29 cellular contexts compared by ENCODE assay signal in genomic region chr12:26001530-26001929, GRCh38. TPM values are rescaled to one million over a fixed set of nuclear protein-coding genes. Genes with fewer than 3 reads are reported as not detected.
DNase-seq lines count a peak whose midpoint lies in the region; ATAC-seq and TF ChIP-seq lines count a peak whose summit lies in the region.
"Had no signal": no experiment of that assay in that cellular context is flagged by ENCODE, and none has a peak within 500 bp of the region (broad histone marks: within the 10 kb centered on the region; RNA-seq: fewer than 3 reads in every experiment).

No MANE protein-coding gene starts in this region.

- H3K4me1 ChIP-seq in tibial nerve = peaks cover 0 to 28% (median 7%) of the 10 kb centered on the region in 4 donors
- H3K4me1 ChIP-seq: BLaER1 had no signal

- H3K36me3 ChIP-seq in WERI-Rb-1 = no peaks in the 10 kb centered on the region
- peaks cover 0 to 27% (median 0%) of the 10 kb centered on the region in 3 donors for H3K36me3 ChIP-seq in tibial nerve
- H3K36me3 ChIP-seq: BLaER1, gastroesophageal sphincter, pancreas, suprapubic skin had no signal

- no peak overlapping the region for H3K27ac ChIP-seq in WERI-Rb-1
- H3K27ac ChIP-seq in tibial nerve = no peak overlapping the region
- H3K27ac ChIP-seq: BLaER1, gastroesophageal sphincter, pancreas, PC-9, suprapubic skin had no signal

- no peak overlapping the region for H3K4me3 Mint-ChIP-seq in effector memory CD8-positive, alpha-beta T cell
- H3K4me3 Mint-ChIP-seq: activated CD4-positive, alpha-beta T cell treated with anti-CD3 and anti-CD28 coated beads for 36 hours; brain; nephron progenitor cell; stimulated activated naive B cell treated with anti-CD40 and anti-IgM and Interleukin-4, amounts not matched to agents 10 μg/mL and 1 μg/mL and 100 μg/mL, for 72 hours; T-cell had no signal

- ATAC-seq in effector memory CD8-positive, alpha-beta T cell (replicated peaks) = no peak
- ATAC-seq: activated CD4-positive, alpha-beta T cell treated with anti-CD3 and anti-CD28 coated beads for 36 hours; gastroesophageal sphincter; pancreas; right cardiac atrium; stimulated activated naive B cell treated with anti-CD40 and anti-IgM and Interleukin-4, amounts not matched to agents 10 μg/mL and 1 μg/mL and 100 μg/mL, for 72 hours; T-cell had no signal

- H3K4me1 Mint-ChIP-seq in effector memory CD8-positive, alpha-beta T cell (ENCODE audit: low read depth in 2 of 2) = no peaks in the 10 kb centered on the region
- H3K4me1 Mint-ChIP-seq: activated CD4-positive, alpha-beta T cell treated with anti-CD3 and anti-CD28 coated beads for 36 hours; stimulated activated naive B cell treated with anti-CD40 and anti-IgM and Interleukin-4, amounts not matched to agents 10 μg/mL and 1 μg/mL and 100 μg/mL, for 72 hours; T-cell had no signal

- TF ChIP-seq CTCF in LNCAP (IDR thresholded peaks at IDR 0.05) (peak; percentile 64), WERI-Rb-1 (IDR thresholded peaks at IDR 0.05; ENCODE audit: low read depth, low read length) (peak; percentile 31; the same call in 1 of the 2 replicates), tibial nerve (IDR thresholded peaks at IDR 0.05) (no peak)

- H3K27me3 Mint-ChIP-seq in effector memory CD8-positive, alpha-beta T cell = peaks cover 2 to 4% of the 10 kb centered on the region in 2 donors
- H3K27me3 Mint-ChIP-seq: activated CD4-positive, alpha-beta T cell treated with anti-CD3 and anti-CD28 coated beads for 36 hours; stimulated activated naive B cell treated with anti-CD40 and anti-IgM and Interleukin-4, amounts not matched to agents 10 μg/mL and 1 μg/mL and 100 μg/mL, for 72 hours had no signal

- H3K27ac Mint-ChIP-seq in effector memory CD8-positive, alpha-beta T cell = no peak overlapping the region
- H3K27ac Mint-ChIP-seq: activated CD4-positive, alpha-beta T cell treated with anti-CD3 and anti-CD28 coated beads for 36 hours; brain; nephron progenitor cell; stimulated activated naive B cell treated with anti-CD40 and anti-IgM and Interleukin-4, amounts not matched to agents 10 μg/mL and 1 μg/mL and 100 μg/mL, for 72 hours; T-cell had no signal

- H3K36me3 Mint-ChIP-seq in effector memory CD8-positive, alpha-beta T cell (ENCODE audit: insufficient read depth) = no peaks in the 10 kb centered on the region
- H3K36me3 Mint-ChIP-seq: T-cell had no signal

- peak; percentile 5 to 6 for DNase-seq in SHP77 (lab: John Stamatoyannopoulos, UW)
- DNase-seq in SHP77 treated with DMSO at 0.1 percent for 48 hours (lab: John Stamatoyannopoulos, UW) = no peak
- DNase-seq in WERI-Rb-1 = no peak
- DNase-seq in lung microvascular endothelial cell (ENCODE audit: low read depth in 2 of 2) = peak; percentile 15 to 30
- DNase-seq in effector memory CD8-positive, alpha-beta T cell = no peak
- DNase-seq in tibial nerve (ENCODE audit: low spot score in 2 of 2) = no peak
- DNase-seq in LoVo (ENCODE audit: low spot score) = no peak
- DNase-seq: activated CD4-positive, alpha-beta T cell treated with anti-CD3 and anti-CD28 coated beads for 36 hours; activated CD8-positive, alpha-beta memory T cell treated with anti-CD3 and anti-CD28 coated beads for 24 hours; activated gamma-delta T cell; activated T-cell treated with anti-CD3 and anti-CD28 coated beads, Interleukin-2, amount 50 U/mL, for 1 hour; Caco-2; NCI-H1048; NCI-H187; NCI-H774; nephron progenitor cell; pancreas; PC-9; right cardiac atrium; SIG-M5; stimulated activated CD4-positive, alpha-beta T cell treated with anti-CD3 and anti-CD28 coated beads, Interleukin-4, amount 100 ng/mL, for 1 hour; stimulated activated naive B cell treated with anti-CD40 and anti-IgM and Interleukin-4, amounts not matched to agents 10 μg/mL and 1 μg/mL and 100 μg/mL, for 72 hours; T-cell had no signal

- H3K9me3 Mint-ChIP-seq in effector memory CD8-positive, alpha-beta T cell = peaks cover 0 to under 1% of the 10 kb centered on the region in 2 donors

- TF ChIP-seq POLR2A in tibial nerve (IDR thresholded peaks at IDR 0.05) = no peak

- no peak overlapping the region for H3K4me3 ChIP-seq in WERI-Rb-1 (ENCODE audit: low read depth, low read length)
- H3K4me3 ChIP-seq in tibial nerve = no peak overlapping the region
- H3K4me3 ChIP-seq: BLaER1, gastroesophageal sphincter, pancreas, PC-9, suprapubic skin had no signal

- H3K27me3 ChIP-seq in WERI-Rb-1 (ENCODE audit: insufficient read depth, low read depth, severe bottlenecking) (no peaks in the 10 kb centered on the region), tibial nerve (no peaks in the 10 kb centered on the region)
- H3K27me3 ChIP-seq: BLaER1, gastroesophageal sphincter, pancreas, suprapubic skin had no signal

- H3K9me3 ChIP-seq in WERI-Rb-1 (ENCODE audit: severe bottlenecking) (no peaks in the 10 kb centered on the region), tibial nerve (peaks cover 0 to 13% (median 3%) of the 10 kb centered on the region in 4 donors)
- H3K9me3 ChIP-seq: BLaER1, pancreas, suprapubic skin had no signal

- no peak for TF ChIP-seq EP300 in tibial nerve (IDR thresholded peaks at IDR 0.05)

- WGBS in tibial nerve, 2 donors = 72 to 76% methylated on average over 2 of the region's 2 CpGs

RNA-seq across cellular contexts. Expression of gene RASSF8, which starts 43.0 kb away (rescaled TPM):
- total RNA-seq in lung microvascular endothelial cell (31.4 and 43.3 TPM in 2 replicates), tibial nerve (10 to 100 TPM; 42.9 to 87.2 (median 76.1) TPM)
- total RNA-seq: HT-29 had no signal

Comparison
In these comparisons a context has a peak if more than half of its experiments do, and no peak if none do; other contexts are left out.
1. DNase-seq: peak in SHP77 (2 of 2) and lung microvascular endothelial cell (2 of 2); none in SHP77 treated with DMSO at 0.1 percent for 48 hours (single experiment), WERI-Rb-1 (single experiment), effector memory CD8-positive, alpha-beta T cell (0 of 3), tibial nerve (0 of 2) and LoVo (single experiment).
2. CTCF ChIP-seq: peak in LNCAP (single experiment) and WERI-Rb-1 (single experiment); none in tibial nerve (0 of 5).